14 cellular contexts compared by ENCODE assay signal in the genomic region with DNA sequence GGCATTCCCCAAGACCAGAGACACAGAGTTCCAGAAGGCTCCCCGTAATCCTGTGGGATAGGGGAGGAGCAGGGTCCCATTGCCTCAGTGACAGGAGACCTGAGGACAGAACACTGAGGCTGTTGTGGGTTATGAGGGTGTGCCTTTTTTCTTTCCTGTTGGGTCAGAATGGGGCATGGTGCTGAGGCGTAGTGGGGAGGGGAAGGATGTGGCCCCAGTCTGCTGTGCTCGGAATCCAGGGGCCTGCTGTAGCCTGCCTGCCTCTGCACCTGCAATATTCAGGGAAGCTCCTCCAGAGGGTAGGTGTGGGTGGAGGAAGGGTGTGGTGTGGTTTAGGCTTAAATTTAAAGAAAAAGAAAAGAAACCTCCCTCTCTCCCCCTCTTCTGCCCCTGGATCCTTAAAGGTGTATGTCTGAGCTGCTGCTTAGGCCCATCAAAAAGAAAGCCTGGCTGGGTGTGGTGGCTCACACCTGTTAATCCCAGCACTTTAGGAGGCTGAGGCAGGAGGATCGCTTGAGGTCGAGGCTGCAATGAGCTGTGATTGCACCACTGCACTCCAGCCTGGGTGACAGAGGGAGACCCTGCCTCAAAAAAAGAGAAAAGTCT. TPM values are rescaled to one million over a fixed set of nuclear protein-coding genes. Genes with fewer than 3 reads are reported as not detected.
DNase-seq lines count a peak whose midpoint lies in the region; ATAC-seq, FAIRE-seq and TF ChIP-seq lines count a peak whose summit lies in the region.
"Had no signal": no experiment of that assay in that cellular context is flagged by ENCODE, and none has a peak within 500 bp of the region (broad histone marks: within the 10 kb centered on the region; RNA-seq: fewer than 3 reads in every experiment).

No MANE protein-coding gene starts in this region.

- WGBS in HepG2 (ENCODE audit: low lambda C conversion rate), result 96% methylated on average over 5 of the region's 5 CpGs

- POLR2A ChIA-PET in HepG2 (lab: Yijun Ruan, JAX), result interaction anchor here (1.3 kb wide), 1 partner anchor 15 kb away, joined by 3 read pairs; no protein-coding TSS in a partner anchor

- H3K36me3 Mint-ChIP-seq in activated CD4-positive, alpha-beta T cell treated with anti-CD3 and anti-CD28 coated beads, Interleukin-2, amount 10 ng/mL, durations not matched to agents 24 days and 14 days (ENCODE audit: low read depth), result peaks cover 8% of the 10 kb centered on the region
- H3K36me3 Mint-ChIP-seq: activated naive CD8-positive, alpha-beta T cell; naive thymus-derived CD8-positive, alpha-beta T cell; stimulated activated naive B cell treated with anti-CD40 and anti-IgM and Interleukin-4, amounts not matched to agents 10 μg/mL and 1 μg/mL and 100 μg/mL, for 72 hours had no signal

- H3K9me3 ChIP-seq in ascending aorta, result no peaks in the 10 kb centered on the region
- no peaks in the 10 kb centered on the region for H3K9me3 ChIP-seq in HepG2 (ENCODE audit: low read length)
- H3K9me3 ChIP-seq in tibial artery, result no peaks in the 10 kb centered on the region

- peak overlapping the region; percentile 35 for H3K27ac Mint-ChIP-seq in activated CD4-positive, alpha-beta T cell treated with anti-CD3 and anti-CD28 coated beads, Interleukin-2, amount 10 ng/mL, durations not matched to agents 24 days and 14 days
- H3K27ac Mint-ChIP-seq: stimulated activated naive B cell treated with anti-CD40 and anti-IgM and Interleukin-4, amounts not matched to agents 10 μg/mL and 1 μg/mL and 100 μg/mL, for 72 hours had no signal

- TF ChIP-seq EP300 in HepG2 (IDR thresholded peaks at IDR 0.05; ENCODE audit: low read depth in 2 of 2, low read length in 2 of 2) (no peak), HepG2 (CRISPR knock-in tag; IDR thresholded peaks at IDR 0.05; ENCODE audit: borderline replicate concordance) (no peak)

- H3K27me3 ChIP-seq in ascending aorta (no peaks in the 10 kb centered on the region), HepG2 (ENCODE audit: control insufficient read depth in 1 of 2, insufficient read depth in 2 of 2, low read length in 2 of 2) (no peaks in the 10 kb centered on the region), tibial artery (no peaks in the 10 kb centered on the region)

- peak; percentile 84 for DNase-seq in activated CD4-positive, alpha-beta T cell treated with anti-CD3 and anti-CD28 coated beads, Interleukin-2, amount 10 ng/mL, durations not matched to agents 24 days and 14 days
- DNase-seq in activated CD4-positive, alpha-beta T cell treated with anti-CD3 and anti-CD28 coated beads, Interleukin-2, amount 50 U/mL, for 1 hour, result no peak
- DNase-seq in ascending aorta (ENCODE audit: low spot score in 2 of 2) (no peak), HepG2 (ENCODE audit: low spot score) (no peak), tibial artery (peak in 1 of 2 donors; percentile 41), NCI-H2081 (lab: John Stamatoyannopoulos, UW) (no peak)
- DNase-seq in NK-92 treated with Interleukin-12 subunit alpha and Interleukin-12 subunit beta, amount 100 ng/mL, for 24 hours (lab: John Stamatoyannopoulos, UW), result no peak
- DNase-seq: 8988T; endodermal cell; NCI-H2107; stimulated activated naive B cell treated with anti-CD40 and anti-IgM and Interleukin-4, amounts not matched to agents 10 μg/mL and 1 μg/mL and 100 μg/mL, for 72 hours had no signal

- H2AFZ ChIP-seq in HepG2 (ENCODE audit: low read length), result no peak overlapping the region

- H3K36me3 ChIP-seq in ascending aorta, result peaks cover 4 to 5% of the 10 kb centered on the region in 2 donors
- peaks cover 2 to 3% of the 10 kb centered on the region in 2 experiments; a peak in 2 of 5 replicates for H3K36me3 ChIP-seq in HepG2 (replicated peaks in 1 of 2; ENCODE audit: control insufficient read depth in 1 of 2, insufficient read depth in 2 of 2, low read length in 2 of 2)
- H3K36me3 ChIP-seq in tibial artery, result peaks cover 3 to 7% (median 6%) of the 10 kb centered on the region in 3 donors

- no peak for TF ChIP-seq CTCF in ascending aorta (IDR thresholded peaks at IDR 0.05)
- no peak for TF ChIP-seq CTCF in HepG2 (CRISPR knock-in tag; IDR thresholded peaks at IDR 0.05)
- TF ChIP-seq CTCF in tibial artery (IDR thresholded peaks at IDR 0.05), result no peak

- H3K27ac ChIP-seq in ascending aorta (peak overlapping the region; percentile 89 to 96), HepG2 (ENCODE audit: extremely low read length, insufficient read depth, low read length) (no peak overlapping the region), tibial artery (peak overlapping the region; percentile 88 to 91)

- H3K79me2 ChIP-seq in HepG2 (ENCODE audit: insufficient read depth, low read length), result peaks cover 13% of the 10 kb centered on the region

- H3K4me3 ChIP-seq in ascending aorta (no peak overlapping the region), HepG2 (replicated peaks in 1 of 3; ENCODE audit: insufficient read depth in 1 of 3, low read depth in 2 of 3, low read length in 3 of 3) (no peak overlapping the region), tibial artery (peak overlapping the region in 1 of 2 donors; percentile 25)

- no peak overlapping the region for H3K9ac ChIP-seq in HepG2 (ENCODE audit: insufficient read depth, low read depth, low read length)

- in situ Hi-C loops in HepG2 (cut with HindIII; ENCODE audit: extremely low pct_ligation_motif_present, low pct_unique_long_range_greater_than_20kb), result no loop called here

- H3K9me3 Mint-ChIP-seq in activated CD4-positive, alpha-beta T cell treated with anti-CD3 and anti-CD28 coated beads, Interleukin-2, amount 10 ng/mL, durations not matched to agents 24 days and 14 days, result no peaks in the 10 kb centered on the region
- H3K9me3 Mint-ChIP-seq: endodermal cell; stimulated activated naive B cell treated with anti-CD40 and anti-IgM and Interleukin-4, amounts not matched to agents 10 μg/mL and 1 μg/mL and 100 μg/mL, for 72 hours had no signal

- no peak for TF ChIP-seq RAD21 in HepG2 (CRISPR knock-in tag; IDR thresholded peaks at IDR 0.05)

- ATAC-seq in HepG2, result no peak
- no peak for ATAC-seq in GM18511 (IDR thresholded peaks at IDR 0.05; ENCODE audit: unreplicated experiment)
- ATAC-seq: stimulated activated naive B cell treated with anti-CD40 and anti-IgM and Interleukin-4, amounts not matched to agents 10 μg/mL and 1 μg/mL and 100 μg/mL, for 72 hours had no signal

- H3K4me3 Mint-ChIP-seq in activated CD4-positive, alpha-beta T cell treated with anti-CD3 and anti-CD28 coated beads, Interleukin-2, amount 10 ng/mL, durations not matched to agents 24 days and 14 days, result peak overlapping the region; percentile 44
- H3K4me3 Mint-ChIP-seq: activated naive CD8-positive, alpha-beta T cell; endodermal cell; stimulated activated naive B cell treated with anti-CD40 and anti-IgM and Interleukin-4, amounts not matched to agents 10 μg/mL and 1 μg/mL and 100 μg/mL, for 72 hours had no signal

- no peak overlapping the region for H3K4me2 ChIP-seq in HepG2 (ENCODE audit: low read depth, low read length)

- no peaks in the 10 kb centered on the region for H4K20me1 ChIP-seq in HepG2 (ENCODE audit: insufficient read depth, low read length)

- H3K4me1 Mint-ChIP-seq in activated CD4-positive, alpha-beta T cell treated with anti-CD3 and anti-CD28 coated beads, Interleukin-2, amount 10 ng/mL, durations not matched to agents 24 days and 14 days, result peaks cover 71% of the 10 kb centered on the region
- H3K4me1 Mint-ChIP-seq: stimulated activated naive B cell treated with anti-CD40 and anti-IgM and Interleukin-4, amounts not matched to agents 10 μg/mL and 1 μg/mL and 100 μg/mL, for 72 hours had no signal

- peaks cover 1% of the 10 kb centered on the region for H3K27me3 Mint-ChIP-seq in activated CD4-positive, alpha-beta T cell treated with anti-CD3 and anti-CD28 coated beads, Interleukin-2, amount 10 ng/mL, durations not matched to agents 24 days and 14 days
- H3K27me3 Mint-ChIP-seq: activated naive CD8-positive, alpha-beta T cell; naive thymus-derived CD8-positive, alpha-beta T cell had no signal

- FAIRE-seq in HepG2 (lab: Jason Lieb, UNC), result no peak

- intact Hi-C loops in activated CD4-positive, alpha-beta T cell treated with anti-CD3 and anti-CD28 coated beads, Interleukin-2, amount 10 ng/mL, durations not matched to agents 24 days and 14 days (cut with micrococcal nuclease), result loop anchor here (2.0 kb wide), 1 partner anchor 16 kb away; no protein-coding TSS in a partner anchor
- intact Hi-C loops in ascending aorta (cut with DNase I) (loop anchor here (10.0 kb wide), 1 partner anchor 1288 kb away; no protein-coding TSS in a partner anchor), HepG2 (cut with micrococcal nuclease; ENCODE audit: unreplicated experiment) (no loop called here), tibial artery (cut with DNase I; ENCODE audit: low total_unique reads) (loop anchor here (5.0 kb wide), 1 partner anchor 41 kb away; no protein-coding TSS in a partner anchor)

- no TSS peak for BruUV-seq in HepG2 (replicated peaks; lab: Mats Ljungman, UMichigan)

- H3K4me1 ChIP-seq in ascending aorta, result peaks cover 35 to 92% of the 10 kb centered on the region in 2 donors
- peaks cover 58% of the 10 kb centered on the region for H3K4me1 ChIP-seq in HepG2 (ENCODE audit: insufficient read depth, low read length)
- peaks cover 12 to 100% (median 98%) of the 10 kb centered on the region in 4 donors for H3K4me1 ChIP-seq in tibial artery

- no peak for TF ChIP-seq POLR2A in HepG2 (IDR thresholded peaks at IDR 0.05; ENCODE audit: insufficient read depth in 1 of 2, low read depth in 2 of 2, low read length in 2 of 2)

- CTCF ChIA-PET in HepG2 (lab: Yijun Ruan, JAX; ENCODE audit: low intra/inter-chr PET ratio, low total read pairs), result no interaction called here

RNA-seq across cellular contexts. Expression of a gene that starts 18.7 kb away (rescaled TPM):
- total RNA-seq in activated CD4-positive, alpha-beta T cell treated with anti-CD3 and anti-CD28 coated beads, Interleukin-2, amount 10 ng/mL, durations not matched to agents 24 days and 14 days, result 3.0 and 3.1 TPM in 2 replicates
- 134 TPM for total RNA-seq in ascending aorta
- 9.5 and 9.8 TPM in 2 replicates for total RNA-seq in HepG2 (2016; rRNA removed; fragmentation: Illumina TruSeq; extraction: Trizol)
- 0.61 and 0.88 TPM in 2 replicates for total RNA-seq in HepG2 (2016; cell fraction: cytosol; rRNA removed; fragmentation: Illumina TruSeq; extraction: Trizol; ENCODE audit: low read depth)
- 7.2 and 11.8 TPM in 2 replicates for total RNA-seq in HepG2 (2016; cell fraction: insoluble cytoplasmic fraction; rRNA removed; fragmentation: Illumina TruSeq; extraction: Trizol)
- 5.6 and 6.4 TPM in 2 replicates for total RNA-seq in HepG2 (2016; cell fraction: membrane; rRNA removed; fragmentation: Illumina TruSeq; extraction: Trizol)
- total RNA-seq in HepG2 (2016; cell fraction: nucleus; rRNA removed; fragmentation: Illumina TruSeq; extraction: Trizol), result 9.3 and 10.4 TPM in 2 replicates
- polyA plus RNA-seq in HepG2 (2011; rRNA removed), result 7.1 and 7.2 TPM in 2 replicates
- polyA plus RNA-seq in HepG2 (2011; cell fraction: cytosol; rRNA removed), result 2.7 and 5.6 TPM in 2 replicates
- polyA plus RNA-seq in HepG2 (2011; cell fraction: nucleus; rRNA removed), result 13.8 and 16.9 TPM in 2 replicates
- polyA plus RNA-seq in HepG2 (2012), result 5.4 and 8.7 TPM in 2 replicates
- polyA plus RNA-seq in HepG2 (2016; cell fraction: cytosol; fragmentation: Illumina TruSeq; extraction: Trizol; ENCODE audit: low read depth), result 0.60 and 0.61 TPM in 2 replicates
- 6.0 and 8.8 TPM in 2 replicates for polyA plus RNA-seq in HepG2 (2016; cell fraction: insoluble cytoplasmic fraction; fragmentation: Illumina TruSeq; extraction: Trizol; ENCODE audit: low read depth)
- polyA plus RNA-seq in HepG2 (2016; cell fraction: membrane; fragmentation: Illumina TruSeq; extraction: Trizol; ENCODE audit: low read depth), result 2.1 and 2.2 TPM in 2 replicates
- 28.5 and 30.1 TPM in 2 replicates for polyA plus RNA-seq in HepG2 (2016; cell fraction: nucleus; fragmentation: Illumina TruSeq; extraction: Trizol; ENCODE audit: insufficient read depth, low read depth)
- 9.5 and 51.9 TPM in 2 replicates for polyA minus RNA-seq in HepG2 (2011; rRNA and poly(A)+ RNA removed; ENCODE audit: low replicate concordance)
- 4.6 and 5.4 TPM in 2 replicates for polyA minus RNA-seq in HepG2 (2011; cell fraction: cytosol; rRNA and poly(A)+ RNA removed)
- 5.1 and 12.0 TPM in 2 replicates for polyA minus RNA-seq in HepG2 (2011; cell fraction: nucleus; rRNA and poly(A)+ RNA removed)

Comparison
In these comparisons a context has a peak if more than half of its experiments do, and no peak if none do; other contexts are left out.
1. RNA of a gene that starts 18.7 kb away (total RNA-seq): 134 TPM in ascending aorta (single experiment); 0.61 to 11.8 TPM in HepG2 and 3.0 to 3.1 TPM in activated CD4-positive, alpha-beta T cell treated with anti-CD3 and anti-CD28 coated beads, Interleukin-2, amount 10 ng/mL, durations not matched to agents 24 days and 14 days; every median in the first group is over 10 times any median in the second.